ENCODE assay signal across 18 cellular contexts in genomic region chr12:50003595-50003994, GRCh38. TPM values are rescaled to one million over a fixed set of nuclear protein-coding genes. Genes with fewer than 3 reads are reported as not detected.
DNase-seq lines count a peak whose midpoint lies in the region; ATAC-seq, FAIRE-seq and TF ChIP-seq lines count a peak whose summit lies in the region.
"Had no signal": no experiment of that assay in that cellular context is flagged by ENCODE, and none has a peak within 500 bp of the region (broad histone marks: within the 10 kb centered on the region; RNA-seq: fewer than 3 reads in every experiment).

No MANE protein-coding gene starts in this region.

- CTCF ChIA-PET in IMR-90 (lab: Yijun Ruan, JAX), result interaction anchor here (1.3 to 1.5 kb wide), 2 partner anchors 9 kb away, joined by 3 to 4 read pairs; no protein-coding TSS in a partner anchor
- CTCF ChIA-PET in CD8-positive, alpha-beta memory T cell (lab: Charles Lee), result interaction anchor here (1.2 to 2.0 kb wide), 2 partner anchors 36 to 262 kb away, joined by 3 to 10 read pairs; partner anchors contain the start of gene TMBIM6

- H4K5ac ChIP-seq in IMR-90 (ENCODE audit: low read depth, low read length), result no peak overlapping the region

- no peak overlapping the region for H2BK15ac ChIP-seq in IMR-90 (ENCODE audit: low read depth, low read length)

- H3K4me3 Mint-ChIP-seq in CD8-positive, alpha-beta memory T cell, result no peak overlapping the region
- H3K4me3 Mint-ChIP-seq: CD8-positive, alpha-beta T cell had no signal

- no peak overlapping the region for H2BK20ac ChIP-seq in IMR-90 (ENCODE audit: low read depth, low read length)

- no peak overlapping the region for H3K27ac ChIP-seq in IMR-90 (ENCODE audit: insufficient read depth, low read length)
- no peak overlapping the region for H3K27ac ChIP-seq in CD8-positive, alpha-beta memory T cell (ENCODE audit: low read depth, low read length)

- H3K4me3 ChIP-seq in IMR-90 (ENCODE audit: insufficient read depth, low read depth, low read length), result no peak overlapping the region
- no peak overlapping the region for H3K4me3 ChIP-seq in astrocyte of the spinal cord (ENCODE audit: low read depth, low read length)
- H3K4me3 ChIP-seq in foreskin fibroblast (ENCODE audit: low read depth in 1 of 2, low read length in 2 of 2), result no peak overlapping the region
- no peak overlapping the region for H3K4me3 ChIP-seq in CD8-positive, alpha-beta memory T cell (ENCODE audit: low read length)

- TF ChIP-seq POLR2A in IMR-90 (IDR thresholded peaks at IDR 0.05; ENCODE audit: low read depth, low read length) (no peak), H54 (IDR thresholded peaks at IDR 0.05; ENCODE audit: low read depth, low read length) (no peak)

- no peak for FAIRE-seq in H54 (lab: Jason Lieb, UNC)
- FAIRE-seq: HTR-8/SVneo had no signal

- H4K91ac ChIP-seq in IMR-90 (ENCODE audit: insufficient read depth, low read depth, low read length), result no peak overlapping the region

- H3K18ac ChIP-seq in IMR-90 (ENCODE audit: low read depth, low read length), result no peak overlapping the region

- no peak overlapping the region for H2AK9ac ChIP-seq in IMR-90 (replicated peaks; ENCODE audit: low read depth, low read length, poor library complexity)

- H3K4me2 ChIP-seq in IMR-90 (ENCODE audit: low read depth, low read length), result no peak overlapping the region

- peaks cover 0 to 48% (median 12%) of the 10 kb centered on the region in 3 donors for H3K36me3 Mint-ChIP-seq in CD8-positive, alpha-beta memory T cell

- no CpG with 5 or more reads among the region's 2 CpGs for WGBS in IMR-90 (ENCODE audit: extremely low coverage in 2 of 2, insufficient read length in 1 of 2), 2 experiments

- no peaks in the 10 kb centered on the region for H3K9me3 ChIP-seq in IMR-90 (ENCODE audit: control insufficient read depth, insufficient read depth, low read length)
- H3K9me3 ChIP-seq in CD8-positive, alpha-beta memory T cell (ENCODE audit: low read length), result no peaks in the 10 kb centered on the region
- H3K9me3 ChIP-seq: BE2C had no signal

- H3K27me3 Mint-ChIP-seq in CD8-positive, alpha-beta memory T cell, result no peaks in the 10 kb centered on the region

- peak; percentile 38 for DNase-seq in IMR-90
- peak; percentile 68 for DNase-seq in astrocyte of the spinal cord (ENCODE audit: low read depth, low spot score)
- peak; percentile 19 to 49 for DNase-seq in foreskin fibroblast
- peak; percentile 48 for DNase-seq in stromal cell of bone marrow (ENCODE audit: low read depth)
- no peak for DNase-seq in H54 (ENCODE audit: insufficient read length, low spot score)
- DNase-seq in CD8-positive, alpha-beta memory T cell, result no peak
- DNase-seq: BE2C; CD8-positive, alpha-beta T cell; DMS 273 treated with DMSO at 0.1 percent for 48 hours; NCI-H1436; NCI-H2081 treated with DMSO at 0.1 percent for 48 hours; NCI-H526 treated with DMSO at 0.1 percent for 48 hours; OCI-M1; RPMI8226 had no signal

- H3K23ac ChIP-seq in IMR-90 (ENCODE audit: low read depth, low read length), result no peak overlapping the region

- no peak overlapping the region for H4K8ac ChIP-seq in IMR-90 (ENCODE audit: low read depth in 2 of 2, low read length in 2 of 2)

- no peaks in the 10 kb centered on the region for H3K9me3 Mint-ChIP-seq in CD8-positive, alpha-beta memory T cell
- H3K9me3 Mint-ChIP-seq: CD8-positive, alpha-beta T cell had no signal

- no peak overlapping the region for H3K14ac ChIP-seq in IMR-90 (replicated peaks; ENCODE audit: low read depth, low read length)

- H2BK120ac ChIP-seq in IMR-90 (ENCODE audit: low read depth, low read length), result no peak overlapping the region

- no peak for TF ChIP-seq CTCF in IMR-90 (conservative IDR thresholded peaks at IDR 0.05; ENCODE audit: low read depth, low read length)
- TF ChIP-seq CTCF in astrocyte of the spinal cord (IDR thresholded peaks at IDR 0.05; ENCODE audit: low read depth, low read length), result no peak
- no peak for TF ChIP-seq CTCF in foreskin fibroblast (IDR thresholded peaks at IDR 0.05; ENCODE audit: low read depth, low read length)

- peaks cover 4 to 5% (median 4%) of the 10 kb centered on the region in 3 donors for H3K4me1 Mint-ChIP-seq in CD8-positive, alpha-beta memory T cell

- no peak overlapping the region for H3K9ac ChIP-seq in IMR-90 (ENCODE audit: low read depth, low read length)

- peaks cover 34 to 36% of the 10 kb centered on the region in 2 experiments for H3K79me1 ChIP-seq in IMR-90 (ENCODE audit: low read depth in 1 of 2, low read length in 2 of 2)

- no peak overlapping the region for H2AK5ac ChIP-seq in IMR-90 (ENCODE audit: low read depth, low read length)

- peaks cover 4% of the 10 kb centered on the region; the same call in 1 of the 2 replicates for H4K20me1 ChIP-seq in IMR-90 (ENCODE audit: insufficient read depth, low read length)

- peaks cover 2% of the 10 kb centered on the region; the same call in 1 of the 2 replicates for H3K36me3 ChIP-seq in IMR-90 (ENCODE audit: control insufficient read depth, insufficient read depth, low read length)
- peaks cover 7% of the 10 kb centered on the region for H3K36me3 ChIP-seq in CD8-positive, alpha-beta memory T cell (ENCODE audit: insufficient read depth, low read length)

- H3K4ac ChIP-seq in IMR-90 (ENCODE audit: low read depth, low read length), result no peak overlapping the region

- H2AFZ ChIP-seq in IMR-90 (replicated peaks; ENCODE audit: low read length, poor library complexity), result no peak overlapping the region

- peaks cover 5% of the 10 kb centered on the region for H3K4me1 ChIP-seq in IMR-90 (ENCODE audit: control insufficient read depth, insufficient read depth, low read length)
- no peaks in the 10 kb centered on the region for H3K4me1 ChIP-seq in CD8-positive, alpha-beta memory T cell (ENCODE audit: insufficient read depth, low read length)

- in situ Hi-C loops in IMR-90 (cut with MboI; ENCODE audit: low sequenced_read_pairs), result no loop called here
- in situ Hi-C loops in astrocyte of the spinal cord (cut with HindIII; ENCODE audit: low sequenced_read_pairs), result no loop called here

- H3K56ac ChIP-seq in IMR-90 (ENCODE audit: extremely low read depth, insufficient read depth, low read length), result no peak overlapping the region

- ATAC-seq in IMR-90 (ENCODE audit: low read depth), result no peak
- ATAC-seq in GM18519 (IDR thresholded peaks at IDR 0.05; ENCODE audit: low FRiP score, unreplicated experiment), result no peak
- ATAC-seq: CD8-positive, alpha-beta T cell had no signal

- peaks cover 3% of the 10 kb centered on the region for H3K9me1 ChIP-seq in IMR-90 (ENCODE audit: insufficient read depth, low read length)

- POLR2A ChIA-PET in IMR-90 (lab: Charles Lee; ENCODE audit: unreplicated experiment), result no interaction called here
- POLR2A ChIA-PET in CD8-positive, alpha-beta memory T cell (lab: Charles Lee), result no interaction called here

- no peak overlapping the region for H2BK5ac ChIP-seq in IMR-90 (ENCODE audit: low read depth, low read length, poor library complexity, severe bottlenecking)

- intact Hi-C loops in IMR-90 (cut with micrococcal nuclease), result no loop called here

- H3K27ac Mint-ChIP-seq in CD8-positive, alpha-beta memory T cell, result peak overlapping the region in 1 of 8 donors; percentile 74
- H3K27ac Mint-ChIP-seq: CD8-positive, alpha-beta T cell had no signal

- H3K27me3 ChIP-seq in IMR-90 (ENCODE audit: control insufficient read depth, insufficient read depth, low read length), result no peaks in the 10 kb centered on the region
- H3K27me3 ChIP-seq in CD8-positive, alpha-beta memory T cell (ENCODE audit: insufficient read depth, low read length, poor library complexity, severe bottlenecking), result no peaks in the 10 kb centered on the region
- H3K27me3 ChIP-seq: BE2C had no signal

- dilution Hi-C loops in IMR-90 (cut with HindIII; ENCODE audit: low sequenced_read_pairs, unreplicated experiment), result no loop called here

- TF ChIP-seq RAD21 in IMR-90 (IDR thresholded peaks at IDR 0.05; ENCODE audit: low read length), result no peak

- BruUV-seq in IMR-90 (replicated peaks; lab: Mats Ljungman, UMichigan), result no TSS peak

TF ChIP-seq in IMR-90, 13 proteins besides CTCF, POLR2A, EP300 and RAD21:
- TF ChIP-seq FOS (IDR thresholded peaks at IDR 0.05; ENCODE audit: low read depth, low read length) (no peak), RFX5 (IDR thresholded peaks at IDR 0.05; ENCODE audit: low read depth, low read length) (no peak), CHD1 (IDR thresholded peaks at IDR 0.05; ENCODE audit: low read depth, low read length) (no peak)

RNA-seq across cellular contexts. Expression of gene RACGAP1, which starts 21.7 kb away (rescaled TPM):
- total RNA-seq in IMR-90 (2012; rRNA removed), result 93.9 and 110 TPM in 2 replicates
- polyA plus RNA-seq in IMR-90 (2012; rRNA removed), result 29.5 and 37.9 TPM in 2 replicates
- polyA plus RNA-seq in IMR-90 (2012; cell fraction: cytosol; rRNA removed), result 8.5 and 15.2 TPM in 2 replicates
- polyA plus RNA-seq in IMR-90 (2012; cell fraction: nucleus; rRNA removed; ENCODE audit: low replicate concordance), result 5.1 and 18.8 TPM in 2 replicates
- 10 to 100 TPM; 79.3 to 84.3 TPM for total RNA-seq in CD8-positive, alpha-beta memory T cell
- 11.9 TPM for polyA plus RNA-seq in CD8-positive, alpha-beta memory T cell

RNA-seq across cellular contexts. Expression of gene AQP6, which starts 30.8 kb away (rescaled TPM):
- total RNA-seq in IMR-90 (2012; rRNA removed), result not detected in 2 replicates
- polyA plus RNA-seq in IMR-90 (2012; rRNA removed), result not detected in 2 replicates
- not detected in 2 replicates for polyA plus RNA-seq in IMR-90 (2012; cell fraction: cytosol; rRNA removed)
- polyA plus RNA-seq in IMR-90 (2012; cell fraction: nucleus; rRNA removed; ENCODE audit: low replicate concordance), result 0.01 and 0.03 TPM in 2 replicates
- not detected for total RNA-seq in CD8-positive, alpha-beta memory T cell
- not detected for polyA plus RNA-seq in CD8-positive, alpha-beta memory T cell
- total RNA-seq: CD8-positive, alpha-beta T cell had no signal

RNA-seq across cellular contexts. Expression of gene AQP5, which starts 41.9 kb away (rescaled TPM):
- total RNA-seq in IMR-90 (2012; rRNA removed), result not detected in 2 replicates
- polyA plus RNA-seq in IMR-90 (2012; rRNA removed), result not detected in 2 replicates
- polyA plus RNA-seq in IMR-90 (2012; cell fraction: cytosol; rRNA removed), result not detected in 2 replicates
- 0.10 TPM in 1 of 2 replicates, not detected in the other for polyA plus RNA-seq in IMR-90 (2012; cell fraction: nucleus; rRNA removed; ENCODE audit: low replicate concordance)
- not detected for total RNA-seq in CD8-positive, alpha-beta memory T cell
- polyA plus RNA-seq in CD8-positive, alpha-beta memory T cell, result not detected
- total RNA-seq: CD8-positive, alpha-beta T cell; Daoy; H4 had no signal

RNA-seq across cellular contexts. Expression of gene AQP2, which starts 53.1 kb away (rescaled TPM):
- not detected in 2 replicates for total RNA-seq in IMR-90 (2012; rRNA removed)
- not detected in 2 replicates for polyA plus RNA-seq in IMR-90 (2012; rRNA removed)
- polyA plus RNA-seq in IMR-90 (2012; cell fraction: cytosol; rRNA removed), result not detected in 2 replicates
- polyA plus RNA-seq in IMR-90 (2012; cell fraction: nucleus; rRNA removed; ENCODE audit: low replicate concordance), result not detected in 2 replicates
- total RNA-seq in CD8-positive, alpha-beta memory T cell, result not detected
- not detected for polyA plus RNA-seq in CD8-positive, alpha-beta memory T cell
- total RNA-seq: CD8-positive, alpha-beta T cell; Daoy; H4 had no signal

RNA-seq across cellular contexts. Expression of gene ASIC1, which starts 53.8 kb away (rescaled TPM):
- total RNA-seq in IMR-90 (2012; rRNA removed), result 1.4 and 1.6 TPM in 2 replicates
- polyA plus RNA-seq in IMR-90 (2012; rRNA removed), result 9.5 and 9.9 TPM in 2 replicates
- 4.7 and 8.5 TPM in 2 replicates for polyA plus RNA-seq in IMR-90 (2012; cell fraction: cytosol; rRNA removed)
- polyA plus RNA-seq in IMR-90 (2012; cell fraction: nucleus; rRNA removed; ENCODE audit: low replicate concordance), result 25.9 and 31.9 TPM in 2 replicates
- total RNA-seq in CD8-positive, alpha-beta memory T cell, result 1 to 10 TPM; 6.4 TPM
- polyA plus RNA-seq in CD8-positive, alpha-beta memory T cell, result 0.07 TPM
- total RNA-seq: Daoy had no signal

Comparison
In these comparisons a context has a peak if more than half of its experiments do, and no peak if none do; other contexts are left out.
1. DNase-seq: peak in IMR-90 (single experiment), astrocyte of the spinal cord (single experiment), foreskin fibroblast (2 of 2) and stromal cell of bone marrow (single experiment); none in H54 (single experiment) and CD8-positive, alpha-beta memory T cell (0 of 5).